1 cellular context compared by ENCODE assay signal in genomic region chr17:77374170-77374936, GRCh38.
TF ChIP-seq lines count a peak whose summit lies in the region.

No MANE protein-coding gene starts in this region.

TF ChIP-seq in HepG2, 621 proteins besides CTCF, POLR2A, EP300 and RAD21 (continued from another document and continues in another):
- TF ChIP-seq KLF15 (CRISPR knock-in tag; IDR thresholded peaks at IDR 0.05; ENCODE audit: borderline replicate concordance) (no peak; the same call in 1 of the 2 replicates), LRRFIP1 (CRISPR knock-in tag; conservative IDR thresholded peaks at IDR 0.05) (no peak), ZNF619 (CRISPR knock-in tag; IDR thresholded peaks at IDR 0.05) (peak; percentile 90), POGK (CRISPR knock-in tag; conservative IDR thresholded peaks at IDR 0.05) (0 out of 2 replicates have a peak, but pooled peaks have one; percentile 30), CSRNP2 (CRISPR knock-in tag; conservative IDR thresholded peaks at IDR 0.05; ENCODE audit: low read depth) (no peak), CREM (IDR thresholded peaks at IDR 0.05) (no peak), CREM (CRISPR knock-in tag; IDR thresholded peaks at IDR 0.05) (no peak), ZNF615 (CRISPR knock-in tag; IDR thresholded peaks at IDR 0.05; ENCODE audit: borderline replicate concordance) (no peak), TCF12 (IDR thresholded peaks at IDR 0.05) (no peak), TCF12 (CRISPR knock-in tag; IDR thresholded peaks at IDR 0.05) (no peak), ZNF160 (CRISPR knock-in tag; IDR thresholded peaks at IDR 0.05) (no peak), GMEB2 (CRISPR knock-in tag; IDR thresholded peaks at IDR 0.05; ENCODE audit: low read depth) (0 out of 2 replicates have a peak, but pooled peaks have one; percentile 30), PTBP1 (IDR thresholded peaks at IDR 0.05; ENCODE audit: low read depth, low read length, poor library complexity, severe bottlenecking) (no peak), XRCC5 (optimal IDR thresholded peaks at IDR 0.05; ENCODE audit: low read length) (peak; percentile 87), MIXL1 (CRISPR knock-in tag; IDR thresholded peaks at IDR 0.05) (no peak), CAMTA2 (CRISPR knock-in tag; IDR thresholded peaks at IDR 0.05; ENCODE audit: borderline replicate concordance) (no peak), HMG20A (CRISPR knock-in tag; IDR thresholded peaks at IDR 0.05; ENCODE audit: borderline replicate concordance) (no peak), ZSCAN31 (CRISPR knock-in tag; IDR thresholded peaks at IDR 0.05; ENCODE audit: low read depth) (peak; percentile 29; the same call in 1 of the 2 replicates), ZNF646 (CRISPR knock-in tag; IDR thresholded peaks at IDR 0.05) (0 out of 2 replicates have a peak, but pooled peaks have one; percentile 1), ZBTB2 (CRISPR knock-in tag; IDR thresholded peaks at IDR 0.05; ENCODE audit: low read depth) (no peak), SP4 (CRISPR knock-in tag; IDR thresholded peaks at IDR 0.05) (no peak), ATRX (CRISPR knock-in tag; IDR thresholded peaks at IDR 0.05; ENCODE audit: borderline replicate concordance) (no peak), STAT5B (CRISPR knock-in tag; IDR thresholded peaks at IDR 0.05) (no peak), CREB3 (CRISPR knock-in tag; IDR thresholded peaks at IDR 0.05) (no peak; the same call in 1 of the 2 replicates), ZNF644 (CRISPR knock-in tag; IDR thresholded peaks at IDR 0.05; ENCODE audit: low read depth) (0 out of 2 replicates have a peak, but pooled peaks have one; percentile 24), RORA (CRISPR knock-in tag; IDR thresholded peaks at IDR 0.05) (no peak), PCBP1 (IDR thresholded peaks at IDR 0.05; ENCODE audit: borderline replicate concordance, low read depth, low read length) (peak; percentile 86), RFXAP (CRISPR knock-in tag; IDR thresholded peaks at IDR 0.05; ENCODE audit: borderline replicate concordance) (peak; percentile 21; the same call in 1 of the 2 replicates), SMARCE1 (IDR thresholded peaks at IDR 0.05; ENCODE audit: borderline replicate concordance) (no peak), UBTF (CRISPR knock-in tag; IDR thresholded peaks at IDR 0.05) (peak; percentile 92), ZNF503 (CRISPR knock-in tag; IDR thresholded peaks at IDR 0.05) (0 out of 2 replicates have a peak, but pooled peaks have one; percentile 67), ZZZ3 (CRISPR knock-in tag; IDR thresholded peaks at IDR 0.05; ENCODE audit: borderline replicate concordance) (0 out of 2 replicates have a peak, but pooled peaks have one; percentile 18), IRF9 (CRISPR knock-in tag; IDR thresholded peaks at IDR 0.05; ENCODE audit: borderline replicate concordance) (0 out of 2 replicates have a peak, but pooled peaks have one; percentile 75), ZKSCAN5 (CRISPR knock-in tag; IDR thresholded peaks at IDR 0.05) (no peak)
